In the genomic region with DNA sequence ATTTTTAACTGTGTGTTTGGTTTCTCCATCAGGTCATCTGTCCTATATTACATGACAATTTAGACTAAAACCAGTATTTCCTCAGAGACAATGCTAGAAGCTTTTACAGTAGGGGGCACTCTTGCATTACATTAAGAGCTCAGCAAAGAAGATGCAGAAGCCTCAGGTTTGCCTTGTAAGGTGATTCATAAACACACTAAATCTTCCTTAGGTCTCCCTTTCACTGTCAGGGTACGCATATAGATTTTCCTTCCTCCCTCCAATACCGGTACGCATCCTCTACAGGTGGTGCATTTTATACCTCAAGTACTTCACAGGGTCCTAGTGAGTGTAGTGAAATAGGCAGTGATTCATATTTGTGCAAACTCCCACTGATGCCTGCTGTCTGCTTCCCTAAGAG, we compare ENCODE assay signal across 8 cellular contexts. TPM values are rescaled to one million over a fixed set of nuclear protein-coding genes. Genes with fewer than 3 reads are reported as not detected.
A peak's percentile ranks its signal among the peaks of the same experiment; 100 is the strongest.
DNase-seq lines count a peak whose midpoint lies in the region; ATAC-seq lines count a peak whose summit lies in the region.

No MANE protein-coding gene starts in this region.

- CTCF ChIA-PET in activated CD4-positive, alpha-beta memory T cell treated with anti-CD3 and anti-CD28 coated beads, Interleukin-2, amount 10 ng/mL, durations not matched to agents 7 days and 5 days (lab: Charles Lee): interaction anchor here (0.7 to 7.3 kb wide), 37 partner anchors 10 to 577 kb away, joined by 3 to 132 read pairs (median 6); partner anchors contain the start of genes FAM162A, HCLS1, KPNA1 and MIX23

- no peak overlapping the region for H3K27ac ChIP-seq in CD4-positive, CD25-positive, alpha-beta regulatory T cell (ENCODE audit: insufficient read depth, low read length, poor library complexity, severe bottlenecking)

- peaks cover 0 to 7% (median 3%) of the 10 kb centered on the region in 4 donors for H3K4me1 Mint-ChIP-seq in CD4-positive, CD25-positive, alpha-beta regulatory T cell
- peaks cover 14% of the 10 kb centered on the region for H3K4me1 Mint-ChIP-seq in activated CD4-positive, alpha-beta memory T cell treated with anti-CD3 and anti-CD28 coated beads, Interleukin-2, amount 10 ng/mL, durations not matched to agents 7 days and 5 days

- no peak overlapping the region for H3K4me3 Mint-ChIP-seq in CD4-positive, CD25-positive, alpha-beta regulatory T cell
- peak overlapping the region; percentile 25 for H3K4me3 Mint-ChIP-seq in activated CD4-positive, alpha-beta memory T cell treated with anti-CD3 and anti-CD28 coated beads, Interleukin-2, amount 10 ng/mL, durations not matched to agents 7 days and 5 days

- no peaks in the 10 kb centered on the region for H3K36me3 ChIP-seq in CD4-positive, CD25-positive, alpha-beta regulatory T cell (ENCODE audit: control insufficient read depth, insufficient read depth, low read length)

- peak in 2 of 3 donors; percentile 43 to 84 for DNase-seq in CD4-positive, CD25-positive, alpha-beta regulatory T cell
- DNase-seq in NCI-H2171 (lab: John Stamatoyannopoulos, UW) (peak; percentile 19), iPS DF 19.7 (ENCODE audit: low read depth, low spot score) (peak; percentile 23), stromal cell of bone marrow (ENCODE audit: low read depth) (peak; percentile 40), OCI-M2 (lab: John Stamatoyannopoulos, UW; ENCODE audit: unreplicated experiment) (no peak)
- DNase-seq in activated CD4-positive, alpha-beta memory T cell treated with anti-CD3 and anti-CD28 coated beads, Interleukin-2, amount 10 ng/mL, durations not matched to agents 7 days and 5 days: no peak

- ATAC-seq in CD4-positive, CD25-positive, alpha-beta regulatory T cell (ENCODE audit: low read depth in 2 of 2): peak in 1 of 2 donors; percentile 28
- ATAC-seq in GM18517 (IDR thresholded peaks at IDR 0.05; ENCODE audit: unreplicated experiment) (peak; percentile 48), HG03175 (IDR thresholded peaks at IDR 0.05; ENCODE audit: unreplicated experiment) (peak; percentile 49)

- H3K27me3 Mint-ChIP-seq in CD4-positive, CD25-positive, alpha-beta regulatory T cell: peaks cover 11% of the 10 kb centered on the region
- H3K27me3 Mint-ChIP-seq in activated CD4-positive, alpha-beta memory T cell treated with anti-CD3 and anti-CD28 coated beads, Interleukin-2, amount 10 ng/mL, durations not matched to agents 7 days and 5 days: no peaks in the 10 kb centered on the region

- H3K27ac Mint-ChIP-seq in CD4-positive, CD25-positive, alpha-beta regulatory T cell: no peak overlapping the region
- H3K27ac Mint-ChIP-seq in activated CD4-positive, alpha-beta memory T cell treated with anti-CD3 and anti-CD28 coated beads, Interleukin-2, amount 10 ng/mL, durations not matched to agents 7 days and 5 days: no peak overlapping the region

- no peaks in the 10 kb centered on the region for H3K27me3 ChIP-seq in CD4-positive, CD25-positive, alpha-beta regulatory T cell (ENCODE audit: control insufficient read depth, insufficient read depth, low read length)

- H3K36me3 Mint-ChIP-seq in CD4-positive, CD25-positive, alpha-beta regulatory T cell: no peaks in the 10 kb centered on the region
- H3K36me3 Mint-ChIP-seq in activated CD4-positive, alpha-beta memory T cell treated with anti-CD3 and anti-CD28 coated beads, Interleukin-2, amount 10 ng/mL, durations not matched to agents 7 days and 5 days (ENCODE audit: low read depth): peaks cover 16% of the 10 kb centered on the region

- POLR2A ChIA-PET in activated CD4-positive, alpha-beta memory T cell treated with anti-CD3 and anti-CD28 coated beads, Interleukin-2, amount 10 ng/mL, durations not matched to agents 7 days and 5 days (lab: Charles Lee): interaction anchor here (0.8 to 14.5 kb wide), 22 partner anchors 10 to 578 kb away, joined by 3 to 568 read pairs (median 4); partner anchors contain the start of genes FAM162A, HCLS1, PARP14 and POLQ

- no peaks in the 10 kb centered on the region for H3K9me3 ChIP-seq in CD4-positive, CD25-positive, alpha-beta regulatory T cell (ENCODE audit: control insufficient read depth in 2 of 2, low read length in 2 of 2)

- no peaks in the 10 kb centered on the region for H3K4me1 ChIP-seq in CD4-positive, CD25-positive, alpha-beta regulatory T cell (ENCODE audit: control insufficient read depth, insufficient read depth, low read length, poor library complexity, severe bottlenecking)

- H3K4me3 ChIP-seq in CD4-positive, CD25-positive, alpha-beta regulatory T cell (ENCODE audit: low read depth, low read length): no peak overlapping the region

- H3K9me3 Mint-ChIP-seq in CD4-positive, CD25-positive, alpha-beta regulatory T cell: no peaks in the 10 kb centered on the region
- H3K9me3 Mint-ChIP-seq in activated CD4-positive, alpha-beta memory T cell treated with anti-CD3 and anti-CD28 coated beads, Interleukin-2, amount 10 ng/mL, durations not matched to agents 7 days and 5 days: no peaks in the 10 kb centered on the region

RNA-seq across cellular contexts. Expression of gene CD86, which starts 46.5 kb away (rescaled TPM):
- not detected for total RNA-seq in CD4-positive, CD25-positive, alpha-beta regulatory T cell
- polyA plus RNA-seq in CD4-positive, CD25-positive, alpha-beta regulatory T cell: 1 to 10 TPM in 2 of 4 donors, under 1 TPM in 2; 0.11 to 1.3 (median 0.81) TPM
- total RNA-seq in activated CD4-positive, alpha-beta memory T cell treated with anti-CD3 and anti-CD28 coated beads, Interleukin-2, amount 10 ng/mL, durations not matched to agents 7 days and 5 days: 10 to 100 TPM; 21.6 to 21.7 TPM

Comparison
In these comparisons a context has a peak if more than half of its experiments do, and no peak if none do; other contexts are left out.
1. DNase-seq: peak in CD4-positive, CD25-positive, alpha-beta regulatory T cell (2 of 3), NCI-H2171 (single experiment), iPS DF 19.7 (single experiment) and stromal cell of bone marrow (single experiment); none in activated CD4-positive, alpha-beta memory T cell treated with anti-CD3 and anti-CD28 coated beads, Interleukin-2, amount 10 ng/mL, durations not matched to agents 7 days and 5 days (single experiment) and OCI-M2 (single experiment).
2. RNA of gene CD86, which starts 46.5 kb away (total RNA-seq): 21.6 to 21.7 TPM in activated CD4-positive, alpha-beta memory T cell treated with anti-CD3 and anti-CD28 coated beads, Interleukin-2, amount 10 ng/mL, durations not matched to agents 7 days and 5 days; not detected in CD4-positive, CD25-positive, alpha-beta regulatory T cell (single experiment); every median in the first group is over 10 times any median in the second.